In the genomic region with DNA sequence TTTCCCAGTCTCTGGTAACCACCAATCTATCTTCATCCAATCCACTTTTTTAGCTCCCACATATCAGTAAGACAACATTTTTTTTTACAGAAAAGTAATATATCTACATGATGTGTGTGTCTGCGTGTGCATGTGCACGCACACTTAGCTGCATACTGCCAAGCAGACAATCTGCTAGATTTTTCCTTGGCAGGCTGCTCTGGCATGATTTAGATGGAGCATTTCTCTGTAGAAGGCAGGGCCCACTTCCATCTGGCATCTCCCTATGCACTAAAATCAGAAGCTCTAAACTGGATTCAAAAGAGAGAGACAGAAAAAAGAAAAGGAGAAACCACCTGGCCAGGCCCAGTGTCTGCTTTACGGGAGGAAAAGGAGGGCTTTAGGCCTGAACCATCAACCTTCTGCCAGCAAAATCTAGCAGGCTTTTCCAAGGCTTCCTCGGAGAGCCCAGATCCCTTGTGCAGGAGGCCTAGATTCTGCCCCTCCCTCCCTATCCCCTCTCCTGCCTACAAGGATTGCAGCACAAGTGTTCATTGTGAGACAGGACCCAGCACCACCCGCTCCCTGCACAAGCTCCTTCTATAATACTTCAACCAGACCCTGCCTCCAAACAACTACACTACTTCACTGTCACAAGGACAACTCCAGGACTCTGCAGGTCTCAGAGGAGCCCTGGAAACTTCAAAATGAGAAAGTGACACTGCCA, we compare ENCODE assay signal across 20 cellular contexts.
DNase-seq lines count a peak whose midpoint lies in the region; ATAC-seq and TF ChIP-seq lines count a peak whose summit lies in the region.
"Had no signal": no experiment of that assay in that cellular context is flagged by ENCODE, and none has a peak within 500 bp of the region (broad histone marks: within the 10 kb centered on the region; RNA-seq: fewer than 3 reads in every experiment).

No MANE protein-coding gene starts in this region.

- peaks cover 11% of the 10 kb centered on the region for H3K9me3 Mint-ChIP-seq in stimulated activated naive CD8-positive, alpha-beta T cell treated with anti-CD3 and anti-CD28 coated beads, Interleukin-15, Interleukin-2, amounts not matched to agents 100 ng/mL and 50 ng/mL, for 24 hours
- H3K9me3 Mint-ChIP-seq in endodermal cell, result peaks cover 5% of the 10 kb centered on the region
- H3K9me3 Mint-ChIP-seq in naive thymus-derived CD4-positive, alpha-beta T cell, result peaks cover 0 to 19% (median 12%) of the 10 kb centered on the region in 11 donors
- H3K9me3 Mint-ChIP-seq: type B pancreatic cell had no signal

- POLR2A ChIA-PET in naive thymus-derived CD4-positive, alpha-beta T cell (lab: Charles Lee), result no interaction called here

- peaks cover 21% of the 10 kb centered on the region for H3K4me1 Mint-ChIP-seq in stimulated activated naive CD8-positive, alpha-beta T cell treated with anti-CD3 and anti-CD28 coated beads, Interleukin-15, Interleukin-2, amounts not matched to agents 100 ng/mL and 50 ng/mL, for 24 hours (ENCODE audit: low read depth)
- peaks cover 19% of the 10 kb centered on the region for H3K4me1 Mint-ChIP-seq in endodermal cell
- H3K4me1 Mint-ChIP-seq in naive thymus-derived CD4-positive, alpha-beta T cell, result peaks cover 2 to 35% (median 6%) of the 10 kb centered on the region in 7 donors

- intact Hi-C loops in naive thymus-derived CD4-positive, alpha-beta T cell (cut with micrococcal nuclease), result loop anchor here (5.0 to 10.0 kb wide), 2 partner anchors 386 to 1709 kb away; partner anchors contain the start of gene GGACT (in 1 of the 2)

- H3K27ac Mint-ChIP-seq in stimulated activated naive CD8-positive, alpha-beta T cell treated with anti-CD3 and anti-CD28 coated beads, Interleukin-15, Interleukin-2, amounts not matched to agents 100 ng/mL and 50 ng/mL, for 24 hours, result peak overlapping the region; percentile 27
- peak overlapping the region; percentile 8 for H3K27ac Mint-ChIP-seq in endodermal cell
- H3K27ac Mint-ChIP-seq in naive thymus-derived CD4-positive, alpha-beta T cell, result peak overlapping the region in 5 of 9 donors; percentile 10 to 79 (median 34)
- H3K27ac Mint-ChIP-seq: activated CD4-positive, alpha-beta T cell treated with anti-CD3 and anti-CD28 coated beads for 36 hours; type B pancreatic cell had no signal

- H3K27ac ChIP-seq in endodermal cell (ENCODE audit: low read depth, low read length), result no peak overlapping the region
- no peak overlapping the region for H3K27ac ChIP-seq in naive thymus-derived CD4-positive, alpha-beta T cell (ENCODE audit: low read depth, low read length)
- H3K27ac ChIP-seq: Peyer's patch had no signal

- no peak for DNase-seq in stimulated activated naive CD8-positive, alpha-beta T cell treated with anti-CD3 and anti-CD28 coated beads, Interleukin-15, Interleukin-2, amounts not matched to agents 100 U/mL and 50 U/mL, for 24 hours
- DNase-seq in endodermal cell (no peak), NOMO-1 treated with DMSO at 0.1 percent for 48 hours (lab: John Stamatoyannopoulos, UW; ENCODE audit: unreplicated experiment) (no peak), GM10266 (ENCODE audit: extremely low spot score) (no peak), NCI-H2107 (lab: John Stamatoyannopoulos, UW) (no peak)
- DNase-seq in naive thymus-derived CD4-positive, alpha-beta T cell, result no peak
- DNase-seq: activated CD4-positive, alpha-beta T cell treated with anti-CD3 and anti-CD28 coated beads for 36 hours; activated T-cell treated with anti-CD3 and anti-CD28 coated beads, Interleukin-2, amount 50 U/mL, for 4 hours; AML-193; DMS53; Karpas-422; NCI-H187 treated with DMSO at 0.1 percent for 48 hours; Peyer's patch; sigmoid colon; stimulated activated CD4-positive, alpha-beta T cell treated with anti-CD3 and anti-CD28 coated beads, Interleukin-2, amount 100 ng/mL, for 48 hours; stimulated activated CD8-positive, alpha-beta memory T cell treated with anti-CD3 and anti-CD28 coated beads, Interleukin-4, amount 100 ng/mL, for 48 hours had no signal

- H3K9ac ChIP-seq in endodermal cell (ENCODE audit: extremely low read depth, low read length, poor library complexity, severe bottlenecking), result no peak overlapping the region

- H3K36me3 Mint-ChIP-seq in stimulated activated naive CD8-positive, alpha-beta T cell treated with anti-CD3 and anti-CD28 coated beads, Interleukin-15, Interleukin-2, amounts not matched to agents 100 ng/mL and 50 ng/mL, for 24 hours (ENCODE audit: low read depth), result peaks cover 82% of the 10 kb centered on the region
- peaks cover 9% of the 10 kb centered on the region for H3K36me3 Mint-ChIP-seq in endodermal cell (ENCODE audit: low read depth)
- peaks cover 43 to 96% (median 82%) of the 10 kb centered on the region in 5 donors for H3K36me3 Mint-ChIP-seq in naive thymus-derived CD4-positive, alpha-beta T cell

- H3K27me3 ChIP-seq in endodermal cell (ENCODE audit: control insufficient read depth, insufficient read depth, low read length, poor library complexity, severe bottlenecking), result no peaks in the 10 kb centered on the region
- H3K27me3 ChIP-seq in naive thymus-derived CD4-positive, alpha-beta T cell (ENCODE audit: control insufficient read depth in 2 of 2, insufficient read depth in 2 of 2, low read length in 2 of 2), result no peaks in the 10 kb centered on the region
- H3K27me3 ChIP-seq: Peyer's patch, sigmoid colon had no signal

- H3K4me3 Mint-ChIP-seq in stimulated activated naive CD8-positive, alpha-beta T cell treated with anti-CD3 and anti-CD28 coated beads, Interleukin-15, Interleukin-2, amounts not matched to agents 100 ng/mL and 50 ng/mL, for 24 hours, result no peak overlapping the region
- no peak overlapping the region for H3K4me3 Mint-ChIP-seq in endodermal cell
- H3K4me3 Mint-ChIP-seq in naive thymus-derived CD4-positive, alpha-beta T cell, result no peak overlapping the region
- H3K4me3 Mint-ChIP-seq: activated CD4-positive, alpha-beta T cell treated with anti-CD3 and anti-CD28 coated beads for 36 hours; activated T-cell treated with anti-CD3 and anti-CD28 coated beads, Interleukin-2, amount 50 U/mL, for 4 hours; type B pancreatic cell had no signal

- no peak for TF ChIP-seq CTCF in endodermal cell (conservative IDR thresholded peaks at IDR 0.05)
- no peak for TF ChIP-seq CTCF in GM10266 (IDR thresholded peaks at IDR 0.05; ENCODE audit: control insufficient read depth, insufficient read depth, low read depth, missing control alignments)

- peaks cover 2% of the 10 kb centered on the region for H3K4me1 ChIP-seq in endodermal cell (ENCODE audit: control insufficient read depth, insufficient read depth, low read length)
- H3K4me1 ChIP-seq in naive thymus-derived CD4-positive, alpha-beta T cell (ENCODE audit: control insufficient read depth in 2 of 2, insufficient read depth in 2 of 2, low read length in 2 of 2), result no peaks in the 10 kb centered on the region
- H3K4me1 ChIP-seq: Peyer's patch had no signal

- no peak for ATAC-seq in stimulated activated naive CD8-positive, alpha-beta T cell treated with anti-CD3 and anti-CD28 coated beads, Interleukin-15, Interleukin-2, amounts not matched to agents 100 U/mL and 50 U/mL, for 24 hours
- ATAC-seq in naive thymus-derived CD4-positive, alpha-beta T cell, result no peak
- no peak for ATAC-seq in GM18498 (IDR thresholded peaks at IDR 0.05; ENCODE audit: unreplicated experiment)
- ATAC-seq: activated CD4-positive, alpha-beta T cell treated with anti-CD3 and anti-CD28 coated beads for 36 hours; activated T-cell treated with anti-CD3 and anti-CD28 coated beads, Interleukin-2, amount 50 U/mL, for 4 hours; esophagus mucosa had no signal

- H3K4me3 ChIP-seq in endodermal cell (ENCODE audit: low read length), result no peak overlapping the region
- no peak overlapping the region for H3K4me3 ChIP-seq in naive thymus-derived CD4-positive, alpha-beta T cell (ENCODE audit: low read length)
- H3K4me3 ChIP-seq: Peyer's patch, sigmoid colon had no signal

- WGBS in endodermal cell (ENCODE audit: insufficient coverage in 1 of 2, insufficient read length in 1 of 2), 2 experiments, result 90 to 92% methylated on average over 3 to 5 of the region's 5 CpGs

- H3K9me3 ChIP-seq in endodermal cell (ENCODE audit: control insufficient read depth, low read length), result peaks cover 3% of the 10 kb centered on the region
- H3K9me3 ChIP-seq in naive thymus-derived CD4-positive, alpha-beta T cell (ENCODE audit: control insufficient read depth in 2 of 3, low read length in 3 of 3), result peaks cover 0 to 5% (median 3%) of the 10 kb centered on the region in 3 experiments

- H3K36me3 ChIP-seq in endodermal cell (ENCODE audit: control insufficient read depth, insufficient read depth, low read length), result no peaks in the 10 kb centered on the region
- H3K36me3 ChIP-seq in naive thymus-derived CD4-positive, alpha-beta T cell (ENCODE audit: control insufficient read depth in 2 of 3, insufficient read depth in 3 of 3, low read length in 3 of 3), result peaks cover 13 to 99% (median 34%) of the 10 kb centered on the region in 3 experiments

- CTCF ChIA-PET in naive thymus-derived CD4-positive, alpha-beta T cell (lab: Charles Lee), result no interaction called here

- no peaks in the 10 kb centered on the region for H3K27me3 Mint-ChIP-seq in stimulated activated naive CD8-positive, alpha-beta T cell treated with anti-CD3 and anti-CD28 coated beads, Interleukin-15, Interleukin-2, amounts not matched to agents 100 ng/mL and 50 ng/mL, for 24 hours
- H3K27me3 Mint-ChIP-seq in endodermal cell (ENCODE audit: insufficient read depth), result no peaks in the 10 kb centered on the region
- no peaks in the 10 kb centered on the region for H3K27me3 Mint-ChIP-seq in naive thymus-derived CD4-positive, alpha-beta T cell
- H3K27me3 Mint-ChIP-seq: activated CD4-positive, alpha-beta T cell treated with anti-CD3 and anti-CD28 coated beads for 36 hours; type B pancreatic cell had no signal
